19 cellular contexts compared by ENCODE assay signal in the genomic region with DNA sequence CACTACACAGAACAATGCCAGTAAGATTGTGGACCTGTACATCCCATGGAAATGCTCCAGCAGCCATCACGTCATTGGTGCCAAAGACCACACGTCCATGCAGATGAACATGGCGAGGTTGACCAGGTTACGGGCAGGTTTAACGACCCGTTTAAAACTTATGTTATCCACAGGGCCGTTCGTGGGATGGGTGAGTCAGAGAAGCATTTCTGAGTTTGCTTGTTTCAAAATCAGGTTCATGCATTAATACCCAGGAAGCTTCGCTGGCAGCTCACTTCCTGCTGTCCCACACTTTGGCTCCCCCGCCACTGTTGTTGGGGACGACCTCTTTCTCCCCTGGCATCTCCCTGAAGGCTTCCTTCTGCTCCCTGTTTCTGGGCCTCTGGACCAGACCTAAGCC.
DNase-seq lines count a peak whose midpoint lies in the region; ATAC-seq, FAIRE-seq and TF ChIP-seq lines count a peak whose summit lies in the region.
"Had no signal": no experiment of that assay in that cellular context is flagged by ENCODE, and none has a peak within 500 bp of the region (broad histone marks: within the 10 kb centered on the region; RNA-seq: fewer than 3 reads in every experiment).

No MANE protein-coding gene starts in this region.

- no peak overlapping the region for H3K4me2 ChIP-seq in GM23338

- H3K79me2 ChIP-seq in GM23338 (replicated peaks; ENCODE audit: insufficient read depth), result no peaks in the 10 kb centered on the region

- no peak overlapping the region for H3K27ac ChIP-seq in GM23338 (ENCODE audit: low read depth)
- H3K27ac ChIP-seq in gastrocnemius medialis, result no peak overlapping the region
- H3K27ac ChIP-seq: ascending aorta had no signal

- H3K4me3 ChIP-seq in GM23338 (no peak overlapping the region), gastrocnemius medialis (no peak overlapping the region)
- H3K4me3 ChIP-seq: ascending aorta had no signal

- in situ Hi-C loops in gastrocnemius medialis (cut with MboI; ENCODE audit: low sequenced_read_pairs in 4 of 4) (loop anchor here in 3 of 4 donors (25.0 kb wide), 4 partner anchors 210 to 1010 kb away; a partner anchor contains a TSS), GM13977 (cut with MboI; ENCODE audit: low pct_unique_long_range_greater_than_20kb, low sequenced_read_pairs, unreplicated experiment) (loop anchor here (10.0 kb wide), 1 partner anchor 307 kb away; no protein-coding TSS in a partner anchor)

- DNase-seq in A172 (ENCODE audit: low spot score) (peak; percentile 48), GM23338 (ENCODE audit: low spot score) (no peak), RCC 7860 (ENCODE audit: low spot score) (peak; percentile 93), left colon (no peak), DMS 273 (lab: John Stamatoyannopoulos, UW; ENCODE audit: unreplicated experiment) (no peak), endothelial cell (ENCODE audit: low spot score) (no peak), gastrocnemius medialis (no peak), GM13977 (ENCODE audit: low spot score) (no peak)
- DNase-seq: activated CD8-positive, alpha-beta memory T cell treated with anti-CD3 and anti-CD28 coated beads, Interleukin-2, amount 10 ng/mL, durations not matched to agents 7 days and 5 days; activated gamma-delta T cell treated with Interleukin-2 at 50 U/mL for 16 hours; Karpas-422; NCI-H187; NCI-H510A treated with DMSO at 0.1 percent for 48 hours; nucleus accumbens had no signal

- H3K36me3 ChIP-seq in GM23338 (ENCODE audit: insufficient read depth), result no peaks in the 10 kb centered on the region
- no peaks in the 10 kb centered on the region for H3K36me3 ChIP-seq in gastrocnemius medialis
- H3K36me3 ChIP-seq: ascending aorta had no signal

- no peaks in the 10 kb centered on the region for H4K20me1 ChIP-seq in GM23338 (replicated peaks; ENCODE audit: insufficient read depth)

- no peak for TF ChIP-seq POLR2A in gastrocnemius medialis (IDR thresholded peaks at IDR 0.05)

- peak; percentile 92 for FAIRE-seq in RCC 7860 (lab: Jason Lieb, UNC)
- FAIRE-seq: colon, GM18507 had no signal

- H3K36me3 Mint-ChIP-seq in GM23338 (ENCODE audit: low read depth) (no peaks in the 10 kb centered on the region; the same call in 2 of the 3 replicates), endothelial cell (ENCODE audit: low read depth, unreplicated experiment) (no peaks in the 10 kb centered on the region)
- H3K36me3 Mint-ChIP-seq: mesothelial cell of epicardium had no signal

- H3K27ac Mint-ChIP-seq in GM23338 (no peak overlapping the region), endothelial cell (ENCODE audit: unreplicated experiment) (no peak overlapping the region)
- H3K27ac Mint-ChIP-seq: activated CD8-positive, alpha-beta memory T cell treated with anti-CD3 and anti-CD28 coated beads, Interleukin-2, amount 10 ng/mL, durations not matched to agents 7 days and 5 days; mesothelial cell of epicardium; stimulated activated naive CD8-positive, alpha-beta T cell treated with anti-CD3 and anti-CD28 coated beads, Interleukin-15, Interleukin-2, amounts not matched to agents 100 ng/mL and 50 ng/mL, for 24 hours had no signal

- TF ChIP-seq CTCF in GM23338 (conservative IDR thresholded peaks at IDR 0.05; ENCODE audit: low read depth in 2 of 2), result no peak
- no peak for TF ChIP-seq CTCF in endothelial cell (IDR thresholded peaks at IDR 0.05; ENCODE audit: unreplicated experiment)
- no peak for TF ChIP-seq CTCF in gastrocnemius medialis (IDR thresholded peaks at IDR 0.05 in 4 of 5, conservative IDR thresholded peaks at IDR 0.05 in 1 of 5)
- no peak for TF ChIP-seq CTCF in GM13977 (IDR thresholded peaks at IDR 0.05; ENCODE audit: extremely low read depth, insufficient read depth, missing control alignments)

- H3K4me1 ChIP-seq in GM23338 (ENCODE audit: insufficient read depth) (0 out of 2 replicates have a peak, but pooled peaks cover 5% of the 10 kb centered on the region), gastrocnemius medialis (no peaks in the 10 kb centered on the region)

- H3K27me3 ChIP-seq in GM23338 (ENCODE audit: insufficient read depth) (no peaks in the 10 kb centered on the region), gastrocnemius medialis (peaks cover 0 to 2% (median 0%) of the 10 kb centered on the region in 3 donors)
- H3K27me3 ChIP-seq: ascending aorta had no signal

- ATAC-seq in GM23338, result no peak
- peak; percentile 5 for ATAC-seq in left colon
- ATAC-seq in gastrocnemius medialis, result no peak
- ATAC-seq: activated CD8-positive, alpha-beta memory T cell treated with anti-CD3 and anti-CD28 coated beads, Interleukin-2, amount 10 ng/mL, durations not matched to agents 7 days and 5 days had no signal

- no peaks in the 10 kb centered on the region for H3K9me3 ChIP-seq in gastrocnemius medialis
- H3K9me3 ChIP-seq: ascending aorta had no signal

- H3K4me3 Mint-ChIP-seq in GM23338 (no peak overlapping the region), endothelial cell (ENCODE audit: unreplicated experiment) (no peak overlapping the region)
- H3K4me3 Mint-ChIP-seq: activated CD8-positive, alpha-beta memory T cell treated with anti-CD3 and anti-CD28 coated beads, Interleukin-2, amount 10 ng/mL, durations not matched to agents 7 days and 5 days; mesothelial cell of epicardium; stimulated activated naive CD8-positive, alpha-beta T cell treated with anti-CD3 and anti-CD28 coated beads, Interleukin-15, Interleukin-2, amounts not matched to agents 100 ng/mL and 50 ng/mL, for 24 hours had no signal

- intact Hi-C loops in left colon (cut with DNase I, micrococcal nuclease) (no loop called here), gastrocnemius medialis (cut with DNase I; ENCODE audit: low total_unique reads) (no loop called here)

- peaks cover 2% of the 10 kb centered on the region; the same call in 1 of the 3 replicates for H3K9me3 Mint-ChIP-seq in GM23338
- no peaks in the 10 kb centered on the region for H3K9me3 Mint-ChIP-seq in endothelial cell (ENCODE audit: unreplicated experiment)
- H3K9me3 Mint-ChIP-seq: mesothelial cell of epicardium; stimulated activated naive CD8-positive, alpha-beta T cell treated with anti-CD3 and anti-CD28 coated beads, Interleukin-15, Interleukin-2, amounts not matched to agents 100 ng/mL and 50 ng/mL, for 24 hours had no signal

- H3K27me3 Mint-ChIP-seq in GM23338 (ENCODE audit: insufficient read depth, low read depth, poor library complexity), result peaks cover 17% of the 10 kb centered on the region
- H3K27me3 Mint-ChIP-seq in endothelial cell (ENCODE audit: unreplicated experiment), result peaks cover 1% of the 10 kb centered on the region
- H3K27me3 Mint-ChIP-seq: stimulated activated naive CD8-positive, alpha-beta T cell treated with anti-CD3 and anti-CD28 coated beads, Interleukin-15, Interleukin-2, amounts not matched to agents 100 ng/mL and 50 ng/mL, for 24 hours had no signal

- H3K4me1 Mint-ChIP-seq in GM23338, result peaks cover 13% of the 10 kb centered on the region
- H3K4me1 Mint-ChIP-seq in endothelial cell (ENCODE audit: unreplicated experiment), result peaks cover 12% of the 10 kb centered on the region

- peak overlapping the region; percentile 69; the same call in 1 of the 2 replicates for H2AFZ ChIP-seq in GM23338

- no peaks in the 10 kb centered on the region; the same call in 1 of the 2 replicates for H3F3A ChIP-seq in GM23338 (replicated peaks; ENCODE audit: low read depth)

- H3K9me2 ChIP-seq in GM23338 (ENCODE audit: insufficient read depth), result no peaks in the 10 kb centered on the region

TF ChIP-seq in GM23338, 12 proteins besides CTCF, POLR2A, EP300 and RAD21 (continues in another document):
- TF ChIP-seq ZNF331 (CRISPR knock-in tag; IDR thresholded peaks at IDR 0.05; ENCODE audit: low read depth) (no peak), ZNF114 (CRISPR knock-in tag; IDR thresholded peaks at IDR 0.05) (no peak), CREB1 (CRISPR knock-in tag; IDR thresholded peaks at IDR 0.05; ENCODE audit: low read depth) (no peak), POLR2AphosphoS5 (IDR thresholded peaks at IDR 0.05; ENCODE audit: low read depth) (no peak), JUNB (IDR thresholded peaks at IDR 0.05; ENCODE audit: unreplicated experiment) (no peak), EZH2 (IDR thresholded peaks at IDR 0.05; ENCODE audit: low read depth, unreplicated experiment) (no peak)
- TF ChIP-seq, protein P1, sequence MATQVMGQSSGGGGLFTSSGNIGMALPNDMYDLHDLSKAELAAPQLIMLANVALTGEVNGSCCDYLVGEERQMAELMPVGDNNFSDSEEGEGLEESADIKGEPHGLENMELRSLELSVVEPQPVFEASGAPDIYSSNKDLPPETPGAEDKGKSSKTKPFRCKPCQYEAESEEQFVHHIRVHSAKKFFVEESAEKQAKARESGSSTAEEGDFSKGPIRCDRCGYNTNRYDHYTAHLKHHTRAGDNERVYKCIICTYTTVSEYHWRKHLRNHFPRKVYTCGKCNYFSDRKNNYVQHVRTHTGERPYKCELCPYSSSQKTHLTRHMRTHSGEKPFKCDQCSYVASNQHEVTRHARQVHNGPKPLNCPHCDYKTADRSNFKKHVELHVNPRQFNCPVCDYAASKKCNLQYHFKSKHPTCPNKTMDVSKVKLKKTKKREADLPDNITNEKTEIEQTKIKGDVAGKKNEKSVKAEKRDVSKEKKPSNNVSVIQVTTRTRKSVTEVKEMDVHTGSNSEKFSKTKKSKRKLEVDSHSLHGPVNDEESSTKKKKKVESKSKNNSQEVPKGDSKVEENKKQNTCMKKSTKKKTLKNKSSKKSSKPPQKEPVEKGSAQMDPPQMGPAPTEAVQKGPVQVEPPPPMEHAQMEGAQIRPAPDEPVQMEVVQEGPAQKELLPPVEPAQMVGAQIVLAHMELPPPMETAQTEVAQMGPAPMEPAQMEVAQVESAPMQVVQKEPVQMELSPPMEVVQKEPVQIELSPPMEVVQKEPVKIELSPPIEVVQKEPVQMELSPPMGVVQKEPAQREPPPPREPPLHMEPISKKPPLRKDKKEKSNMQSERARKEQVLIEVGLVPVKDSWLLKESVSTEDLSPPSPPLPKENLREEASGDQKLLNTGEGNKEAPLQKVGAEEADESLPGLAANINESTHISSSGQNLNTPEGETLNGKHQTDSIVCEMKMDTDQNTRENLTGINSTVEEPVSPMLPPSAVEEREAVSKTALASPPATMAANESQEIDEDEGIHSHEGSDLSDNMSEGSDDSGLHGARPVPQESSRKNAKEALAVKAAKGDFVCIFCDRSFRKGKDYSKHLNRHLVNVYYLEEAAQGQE (IDR thresholded peaks at IDR 0.05; ENCODE audit: unreplicated experiment), result no peak
- TF ChIP-seq, protein P2, sequence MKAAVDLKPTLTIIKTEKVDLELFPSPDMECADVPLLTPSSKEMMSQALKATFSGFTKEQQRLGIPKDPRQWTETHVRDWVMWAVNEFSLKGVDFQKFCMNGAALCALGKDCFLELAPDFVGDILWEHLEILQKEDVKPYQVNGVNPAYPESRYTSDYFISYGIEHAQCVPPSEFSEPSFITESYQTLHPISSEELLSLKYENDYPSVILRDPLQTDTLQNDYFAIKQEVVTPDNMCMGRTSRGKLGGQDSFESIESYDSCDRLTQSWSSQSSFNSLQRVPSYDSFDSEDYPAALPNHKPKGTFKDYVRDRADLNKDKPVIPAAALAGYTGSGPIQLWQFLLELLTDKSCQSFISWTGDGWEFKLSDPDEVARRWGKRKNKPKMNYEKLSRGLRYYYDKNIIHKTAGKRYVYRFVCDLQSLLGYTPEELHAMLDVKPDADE (IDR thresholded peaks at IDR 0.05), result no peak

Comparison
In these comparisons a context has a peak if more than half of its experiments do, and no peak if none do; other contexts are left out.
1. DNase-seq: peak in A172 (single experiment) and RCC 7860 (single experiment); none in GM23338 (single experiment), left colon (0 of 2), DMS 273 (single experiment), endothelial cell (single experiment), gastrocnemius medialis (0 of 2) and GM13977 (single experiment).